ENCODE assay signal across 9 cellular contexts in genomic region chr3:66481071-66482001, GRCh38. TPM values are rescaled to one million over a fixed set of nuclear protein-coding genes. Genes with fewer than 3 reads are reported as not detected.
DNase-seq lines count a peak whose midpoint lies in the region; ATAC-seq and TF ChIP-seq lines count a peak whose summit lies in the region.
"Had no signal": no experiment of that assay in that cellular context is flagged by ENCODE, and none has a peak within 500 bp of the region (broad histone marks: within the 10 kb centered on the region; RNA-seq: fewer than 3 reads in every experiment).

No MANE protein-coding gene starts in this region.

- peaks cover 42% of the 10 kb centered on the region for H3K36me3 Mint-ChIP-seq in activated T-helper 2 cell treated with anti-CD3 and anti-CD28 coated beads, Interferon-gamma antibody, Interleukin-2, Interleukin-4, amounts not matched to agents 10 μg/mL and 5 μg/mL and 100 μg/mL, durations not matched to agents 14 hours and 24 hours and 36 hours (ENCODE audit: low read depth)

- ATAC-seq in HG02970 (IDR thresholded peaks at IDR 0.05; ENCODE audit: low FRiP score, unreplicated experiment), result no peak
- no peak for ATAC-seq in GM21825 (IDR thresholded peaks at IDR 0.05; ENCODE audit: unreplicated experiment)

- H3K4me1 ChIP-seq in HEK293 (ENCODE audit: control insufficient read depth, insufficient read depth, low read length) (peaks cover 2% of the 10 kb centered on the region; the same call in 1 of the 2 replicates), muscle layer of colon (ENCODE audit: insufficient read depth, low read length) (peaks cover 98% of the 10 kb centered on the region)

- H3K4me3 Mint-ChIP-seq in activated T-helper 2 cell treated with anti-CD3 and anti-CD28 coated beads, Interferon-gamma antibody, Interleukin-2, Interleukin-4, amounts not matched to agents 10 μg/mL and 5 μg/mL and 100 μg/mL, durations not matched to agents 14 hours and 24 hours and 36 hours (ENCODE audit: low read depth), result peak overlapping the region; percentile 65

- H3K27me3 ChIP-seq in muscle layer of colon (ENCODE audit: control insufficient read depth in 1 of 2, insufficient read depth in 2 of 2, low read length in 2 of 2), result no peaks in the 10 kb centered on the region

- peak overlapping the region; percentile 27 for H3K9ac ChIP-seq in muscle layer of colon (ENCODE audit: low read length)

- H3K4me1 Mint-ChIP-seq in activated T-helper 2 cell treated with anti-CD3 and anti-CD28 coated beads, Interferon-gamma antibody, Interleukin-2, Interleukin-4, amounts not matched to agents 10 μg/mL and 5 μg/mL and 100 μg/mL, durations not matched to agents 14 hours and 24 hours and 36 hours (ENCODE audit: low read depth), result peaks cover 82% of the 10 kb centered on the region

- H3K27ac ChIP-seq in C4-2B (peak overlapping the region; percentile 50), HEK293 (ENCODE audit: extremely low read depth, low read depth, low read length) (no peak overlapping the region), muscle layer of colon (ENCODE audit: low read depth, low read length) (peak overlapping the region; percentile 88)

- H3K9me3 Mint-ChIP-seq in activated T-helper 2 cell treated with anti-CD3 and anti-CD28 coated beads, Interferon-gamma antibody, Interleukin-2, Interleukin-4, amounts not matched to agents 10 μg/mL and 5 μg/mL and 100 μg/mL, durations not matched to agents 14 hours and 24 hours and 36 hours, result peaks cover 15% of the 10 kb centered on the region

- TF ChIP-seq CTCF in C4-2B (conservative IDR thresholded peaks at IDR 0.05) (no peak), HEK293 (tag by site-specific recombination; IDR thresholded peaks at IDR 0.05) (no peak)

- POLR2A ChIA-PET in HEK293 (lab: Yijun Ruan, JAX), result no interaction called here

- H3K27me3 Mint-ChIP-seq in activated T-helper 2 cell treated with anti-CD3 and anti-CD28 coated beads, Interferon-gamma antibody, Interleukin-2, Interleukin-4, amounts not matched to agents 10 μg/mL and 5 μg/mL and 100 μg/mL, durations not matched to agents 14 hours and 24 hours and 36 hours (ENCODE audit: low read depth), result no peaks in the 10 kb centered on the region

- no peak for DNase-seq in activated T-helper 2 cell treated with anti-CD3 and anti-CD28 coated beads, Interferon-gamma antibody, Interleukin-2, Interleukin-4, amounts not matched to agents 10 μg/mL and 5 μg/mL and 100 μg/mL, durations not matched to agents 14 hours and 24 hours and 36 hours (ENCODE audit: low spot score)
- no peak for DNase-seq in stimulated activated CD8-positive, alpha-beta memory T cell treated with anti-CD3 and anti-CD28 coated beads, Interleukin-4, amount 100 ng/mL, for 48 hours
- no peak for DNase-seq in DMS153 treated with DMSO at 0.1 percent for 48 hours (lab: John Stamatoyannopoulos, UW; ENCODE audit: unreplicated experiment)
- DNase-seq: RPMI8226 had no signal

- intact Hi-C loops in activated T-helper 2 cell treated with anti-CD3 and anti-CD28 coated beads, Interferon-gamma antibody, Interleukin-2, Interleukin-4, amounts not matched to agents 10 μg/mL and 5 μg/mL and 100 μg/mL, durations not matched to agents 14 hours and 24 hours and 36 hours (cut with micrococcal nuclease), result loop anchor here (1.0 to 5.0 kb wide), 7 partner anchors 9 to 519 kb away; partner anchors contain the start of genes LRIG1, MAGI1 and SLC25A26

- H3K36me3 ChIP-seq in HEK293 (ENCODE audit: control insufficient read depth in 2 of 2, insufficient read depth in 1 of 2, low read length in 2 of 2) (no peaks in the 10 kb centered on the region), muscle layer of colon (ENCODE audit: insufficient read depth, low read length) (no peaks in the 10 kb centered on the region)

- H3K27ac Mint-ChIP-seq in activated T-helper 2 cell treated with anti-CD3 and anti-CD28 coated beads, Interferon-gamma antibody, Interleukin-2, Interleukin-4, amounts not matched to agents 10 μg/mL and 5 μg/mL and 100 μg/mL, durations not matched to agents 14 hours and 24 hours and 36 hours, result peak overlapping the region; percentile 89

- H3K4me3 ChIP-seq in HEK293 (ENCODE audit: low read depth, low read length), result no peak overlapping the region
- no peak overlapping the region for H3K4me3 ChIP-seq in muscle layer of colon (ENCODE audit: low read depth in 1 of 2, low read length in 2 of 2)

- H3K9me3 ChIP-seq in HEK293 (ENCODE audit: control insufficient read depth, insufficient read depth, low read depth, low read length) (no peaks in the 10 kb centered on the region), muscle layer of colon (ENCODE audit: low read length) (no peaks in the 10 kb centered on the region)

- CTCF ChIA-PET in HEK293 (lab: Yijun Ruan, JAX), result no interaction called here

TF ChIP-seq in HEK293, 187 proteins besides CTCF, POLR2A, EP300 and RAD21:
- 0 out of 2 replicates have a peak, but pooled peaks have one; percentile 19 for TF ChIP-seq PRDM1 (tag by site-specific recombination; IDR thresholded peaks at IDR 0.05)
- no peak for TF ChIP-seq ZNF140 (tag by site-specific recombination; IDR thresholded peaks at IDR 0.05)
- no peak for TF ChIP-seq ZFP41 (tag by site-specific recombination; IDR thresholded peaks at IDR 0.05; ENCODE audit: borderline replicate concordance)
- no peak for TF ChIP-seq ZNF670 (tag by site-specific recombination; IDR thresholded peaks at IDR 0.05; ENCODE audit: low read depth)

RNA-seq across cellular contexts. Expression of gene LRIG1, which starts 19.5 kb away (rescaled TPM):
- total RNA-seq in activated T-helper 2 cell treated with anti-CD3 and anti-CD28 coated beads, Interferon-gamma antibody, Interleukin-2, Interleukin-4, amounts not matched to agents 10 μg/mL and 5 μg/mL and 100 μg/mL, durations not matched to agents 14 hours and 24 hours and 36 hours, result 42.5 and 47.9 TPM in 2 replicates
